1 cellular context compared by ENCODE assay signal in the genomic region with DNA sequence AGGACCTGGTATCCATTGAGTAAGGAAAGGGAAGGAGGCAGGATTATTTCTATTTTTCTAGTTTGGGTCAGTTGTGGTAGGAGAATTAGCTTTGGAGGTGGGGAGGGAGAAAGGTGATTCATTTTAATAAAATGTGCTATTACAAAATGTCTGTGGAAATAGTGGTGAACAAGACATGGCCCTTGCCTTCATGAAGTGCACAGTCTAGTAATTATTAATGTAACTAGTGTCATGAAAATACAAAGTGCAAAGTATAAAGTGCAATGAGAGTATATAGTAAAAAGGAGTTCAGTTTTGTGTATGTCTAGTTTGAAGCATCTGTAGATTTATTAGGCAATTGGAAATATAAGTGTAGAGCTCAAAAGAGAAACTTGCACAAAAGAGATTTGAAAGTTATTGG.
A peak's percentile ranks its signal among the peaks of the same experiment; 100 is the strongest.
TF ChIP-seq lines count a peak whose summit lies in the region.

No MANE protein-coding gene starts in this region.

TF ChIP-seq in HepG2, 621 proteins besides CTCF, POLR2A, EP300 and RAD21 (continued from another document):
- TF ChIP-seq, protein P1, sequence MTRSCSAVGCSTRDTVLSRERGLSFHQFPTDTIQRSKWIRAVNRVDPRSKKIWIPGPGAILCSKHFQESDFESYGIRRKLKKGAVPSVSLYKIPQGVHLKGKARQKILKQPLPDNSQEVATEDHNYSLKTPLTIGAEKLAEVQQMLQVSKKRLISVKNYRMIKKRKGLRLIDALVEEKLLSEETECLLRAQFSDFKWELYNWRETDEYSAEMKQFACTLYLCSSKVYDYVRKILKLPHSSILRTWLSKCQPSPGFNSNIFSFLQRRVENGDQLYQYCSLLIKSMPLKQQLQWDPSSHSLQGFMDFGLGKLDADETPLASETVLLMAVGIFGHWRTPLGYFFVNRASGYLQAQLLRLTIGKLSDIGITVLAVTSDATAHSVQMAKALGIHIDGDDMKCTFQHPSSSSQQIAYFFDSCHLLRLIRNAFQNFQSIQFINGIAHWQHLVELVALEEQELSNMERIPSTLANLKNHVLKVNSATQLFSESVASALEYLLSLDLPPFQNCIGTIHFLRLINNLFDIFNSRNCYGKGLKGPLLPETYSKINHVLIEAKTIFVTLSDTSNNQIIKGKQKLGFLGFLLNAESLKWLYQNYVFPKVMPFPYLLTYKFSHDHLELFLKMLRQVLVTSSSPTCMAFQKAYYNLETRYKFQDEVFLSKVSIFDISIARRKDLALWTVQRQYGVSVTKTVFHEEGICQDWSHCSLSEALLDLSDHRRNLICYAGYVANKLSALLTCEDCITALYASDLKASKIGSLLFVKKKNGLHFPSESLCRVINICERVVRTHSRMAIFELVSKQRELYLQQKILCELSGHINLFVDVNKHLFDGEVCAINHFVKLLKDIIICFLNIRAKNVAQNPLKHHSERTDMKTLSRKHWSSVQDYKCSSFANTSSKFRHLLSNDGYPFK (CRISPR knock-in tag; IDR thresholded peaks at IDR 0.05; ENCODE audit: borderline replicate concordance): no peak
- 0 out of 2 replicates have a peak, but pooled peaks have one; percentile 22 for TF ChIP-seq ZMYM2 (CRISPR knock-in tag; IDR thresholded peaks at IDR 0.05)
- peak; percentile 12 for TF ChIP-seq CEBPG (CRISPR knock-in tag; IDR thresholded peaks at IDR 0.05)
- no peak for TF ChIP-seq ZNF451 (CRISPR knock-in tag; IDR thresholded peaks at IDR 0.05)
- TF ChIP-seq, protein P2, sequence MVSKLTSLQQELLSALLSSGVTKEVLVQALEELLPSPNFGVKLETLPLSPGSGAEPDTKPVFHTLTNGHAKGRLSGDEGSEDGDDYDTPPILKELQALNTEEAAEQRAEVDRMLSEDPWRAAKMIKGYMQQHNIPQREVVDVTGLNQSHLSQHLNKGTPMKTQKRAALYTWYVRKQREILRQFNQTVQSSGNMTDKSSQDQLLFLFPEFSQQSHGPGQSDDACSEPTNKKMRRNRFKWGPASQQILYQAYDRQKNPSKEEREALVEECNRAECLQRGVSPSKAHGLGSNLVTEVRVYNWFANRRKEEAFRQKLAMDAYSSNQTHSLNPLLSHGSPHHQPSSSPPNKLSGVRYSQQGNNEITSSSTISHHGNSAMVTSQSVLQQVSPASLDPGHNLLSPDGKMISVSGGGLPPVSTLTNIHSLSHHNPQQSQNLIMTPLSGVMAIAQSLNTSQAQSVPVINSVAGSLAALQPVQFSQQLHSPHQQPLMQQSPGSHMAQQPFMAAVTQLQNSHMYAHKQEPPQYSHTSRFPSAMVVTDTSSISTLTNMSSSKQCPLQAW (CRISPR knock-in tag; IDR thresholded peaks at IDR 0.05): no peak
- TF ChIP-seq, protein P3, sequence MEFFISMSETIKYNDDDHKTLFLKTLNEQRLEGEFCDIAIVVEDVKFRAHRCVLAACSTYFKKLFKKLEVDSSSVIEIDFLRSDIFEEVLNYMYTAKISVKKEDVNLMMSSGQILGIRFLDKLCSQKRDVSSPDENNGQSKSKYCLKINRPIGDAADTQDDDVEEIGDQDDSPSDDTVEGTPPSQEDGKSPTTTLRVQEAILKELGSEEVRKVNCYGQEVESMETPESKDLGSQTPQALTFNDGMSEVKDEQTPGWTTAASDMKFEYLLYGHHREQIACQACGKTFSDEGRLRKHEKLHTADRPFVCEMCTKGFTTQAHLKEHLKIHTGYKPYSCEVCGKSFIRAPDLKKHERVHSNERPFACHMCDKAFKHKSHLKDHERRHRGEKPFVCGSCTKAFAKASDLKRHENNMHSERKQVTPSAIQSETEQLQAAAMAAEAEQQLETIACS (CRISPR knock-in tag; IDR thresholded peaks at IDR 0.05): no peak
- TF ChIP-seq PHF21A (CRISPR knock-in tag; IDR thresholded peaks at IDR 0.05): no peak
- peak; percentile 96 for TF ChIP-seq NCOR1 (IDR thresholded peaks at IDR 0.05; ENCODE audit: borderline replicate concordance, low read length)
- TF ChIP-seq MAZ (IDR thresholded peaks at IDR 0.05; ENCODE audit: borderline replicate concordance, low read depth, low read length): no peak
- TF ChIP-seq MAZ (CRISPR knock-in tag; IDR thresholded peaks at IDR 0.05; ENCODE audit: low read depth): no peak
- TF ChIP-seq, protein P4, sequence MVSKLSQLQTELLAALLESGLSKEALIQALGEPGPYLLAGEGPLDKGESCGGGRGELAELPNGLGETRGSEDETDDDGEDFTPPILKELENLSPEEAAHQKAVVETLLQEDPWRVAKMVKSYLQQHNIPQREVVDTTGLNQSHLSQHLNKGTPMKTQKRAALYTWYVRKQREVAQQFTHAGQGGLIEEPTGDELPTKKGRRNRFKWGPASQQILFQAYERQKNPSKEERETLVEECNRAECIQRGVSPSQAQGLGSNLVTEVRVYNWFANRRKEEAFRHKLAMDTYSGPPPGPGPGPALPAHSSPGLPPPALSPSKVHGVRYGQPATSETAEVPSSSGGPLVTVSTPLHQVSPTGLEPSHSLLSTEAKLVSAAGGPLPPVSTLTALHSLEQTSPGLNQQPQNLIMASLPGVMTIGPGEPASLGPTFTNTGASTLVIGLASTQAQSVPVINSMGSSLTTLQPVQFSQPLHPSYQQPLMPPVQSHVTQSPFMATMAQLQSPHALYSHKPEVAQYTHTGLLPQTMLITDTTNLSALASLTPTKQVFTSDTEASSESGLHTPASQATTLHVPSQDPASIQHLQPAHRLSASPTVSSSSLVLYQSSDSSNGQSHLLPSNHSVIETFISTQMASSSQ (IDR thresholded peaks at IDR 0.05; ENCODE audit: low read depth): peak; percentile 62; the same call in 1 of the 2 replicates
- TF ChIP-seq, protein P4 (CRISPR knock-in tag; IDR thresholded peaks at IDR 0.05; ENCODE audit: borderline replicate concordance): no peak
- no peak for TF ChIP-seq ZFP36L2 (CRISPR knock-in tag; IDR thresholded peaks at IDR 0.05)
- TF ChIP-seq, protein P5, sequence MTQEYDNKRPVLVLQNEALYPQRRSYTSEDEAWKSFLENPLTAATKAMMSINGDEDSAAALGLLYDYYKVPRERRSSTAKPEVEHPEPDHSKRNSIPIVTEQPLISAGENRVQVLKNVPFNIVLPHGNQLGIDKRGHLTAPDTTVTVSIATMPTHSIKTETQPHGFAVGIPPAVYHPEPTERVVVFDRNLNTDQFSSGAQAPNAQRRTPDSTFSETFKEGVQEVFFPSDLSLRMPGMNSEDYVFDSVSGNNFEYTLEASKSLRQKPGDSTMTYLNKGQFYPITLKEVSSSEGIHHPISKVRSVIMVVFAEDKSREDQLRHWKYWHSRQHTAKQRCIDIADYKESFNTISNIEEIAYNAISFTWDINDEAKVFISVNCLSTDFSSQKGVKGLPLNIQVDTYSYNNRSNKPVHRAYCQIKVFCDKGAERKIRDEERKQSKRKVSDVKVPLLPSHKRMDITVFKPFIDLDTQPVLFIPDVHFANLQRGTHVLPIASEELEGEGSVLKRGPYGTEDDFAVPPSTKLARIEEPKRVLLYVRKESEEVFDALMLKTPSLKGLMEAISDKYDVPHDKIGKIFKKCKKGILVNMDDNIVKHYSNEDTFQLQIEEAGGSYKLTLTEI (CRISPR knock-in tag; conservative IDR thresholded peaks at IDR 0.05): no peak
- TF ChIP-seq CEBPB (IDR thresholded peaks at IDR 0.05; ENCODE audit: borderline replicate concordance, low read depth, low read length): peak; percentile 17; the same call in 1 of the 2 replicates
- TF ChIP-seq ZNF501 (CRISPR knock-in tag; IDR thresholded peaks at IDR 0.05): no peak
- TF ChIP-seq, protein P6, sequence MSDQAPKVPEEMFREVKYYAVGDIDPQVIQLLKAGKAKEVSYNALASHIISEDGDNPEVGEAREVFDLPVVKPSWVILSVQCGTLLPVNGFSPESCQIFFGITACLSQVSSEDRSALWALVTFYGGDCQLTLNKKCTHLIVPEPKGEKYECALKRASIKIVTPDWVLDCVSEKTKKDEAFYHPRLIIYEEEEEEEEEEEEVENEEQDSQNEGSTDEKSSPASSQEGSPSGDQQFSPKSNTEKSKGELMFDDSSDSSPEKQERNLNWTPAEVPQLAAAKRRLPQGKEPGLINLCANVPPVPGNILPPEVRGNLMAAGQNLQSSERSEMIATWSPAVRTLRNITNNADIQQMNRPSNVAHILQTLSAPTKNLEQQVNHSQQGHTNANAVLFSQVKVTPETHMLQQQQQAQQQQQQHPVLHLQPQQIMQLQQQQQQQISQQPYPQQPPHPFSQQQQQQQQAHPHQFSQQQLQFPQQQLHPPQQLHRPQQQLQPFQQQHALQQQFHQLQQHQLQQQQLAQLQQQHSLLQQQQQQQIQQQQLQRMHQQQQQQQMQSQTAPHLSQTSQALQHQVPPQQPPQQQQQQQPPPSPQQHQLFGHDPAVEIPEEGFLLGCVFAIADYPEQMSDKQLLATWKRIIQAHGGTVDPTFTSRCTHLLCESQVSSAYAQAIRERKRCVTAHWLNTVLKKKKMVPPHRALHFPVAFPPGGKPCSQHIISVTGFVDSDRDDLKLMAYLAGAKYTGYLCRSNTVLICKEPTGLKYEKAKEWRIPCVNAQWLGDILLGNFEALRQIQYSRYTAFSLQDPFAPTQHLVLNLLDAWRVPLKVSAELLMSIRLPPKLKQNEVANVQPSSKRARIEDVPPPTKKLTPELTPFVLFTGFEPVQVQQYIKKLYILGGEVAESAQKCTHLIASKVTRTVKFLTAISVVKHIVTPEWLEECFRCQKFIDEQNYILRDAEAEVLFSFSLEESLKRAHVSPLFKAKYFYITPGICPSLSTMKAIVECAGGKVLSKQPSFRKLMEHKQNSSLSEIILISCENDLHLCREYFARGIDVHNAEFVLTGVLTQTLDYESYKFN (CRISPR knock-in tag; conservative IDR thresholded peaks at IDR 0.05): peak; percentile 58
- TF ChIP-seq CREM (IDR thresholded peaks at IDR 0.05): 0 out of 2 replicates have a peak, but pooled peaks have one; percentile 19
- no peak for TF ChIP-seq CREM (CRISPR knock-in tag; IDR thresholded peaks at IDR 0.05)
- TF ChIP-seq SAFB2 (CRISPR knock-in tag; IDR thresholded peaks at IDR 0.05; ENCODE audit: borderline replicate concordance, low read depth): no peak
- TF ChIP-seq, protein P7, sequence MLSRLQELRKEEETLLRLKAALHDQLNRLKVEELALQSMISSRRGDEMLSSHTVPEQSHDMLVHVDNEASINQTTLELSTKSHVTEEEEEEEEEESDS (CRISPR knock-in tag; IDR thresholded peaks at IDR 0.05; ENCODE audit: borderline replicate concordance): no peak
- TF ChIP-seq, protein P8, sequence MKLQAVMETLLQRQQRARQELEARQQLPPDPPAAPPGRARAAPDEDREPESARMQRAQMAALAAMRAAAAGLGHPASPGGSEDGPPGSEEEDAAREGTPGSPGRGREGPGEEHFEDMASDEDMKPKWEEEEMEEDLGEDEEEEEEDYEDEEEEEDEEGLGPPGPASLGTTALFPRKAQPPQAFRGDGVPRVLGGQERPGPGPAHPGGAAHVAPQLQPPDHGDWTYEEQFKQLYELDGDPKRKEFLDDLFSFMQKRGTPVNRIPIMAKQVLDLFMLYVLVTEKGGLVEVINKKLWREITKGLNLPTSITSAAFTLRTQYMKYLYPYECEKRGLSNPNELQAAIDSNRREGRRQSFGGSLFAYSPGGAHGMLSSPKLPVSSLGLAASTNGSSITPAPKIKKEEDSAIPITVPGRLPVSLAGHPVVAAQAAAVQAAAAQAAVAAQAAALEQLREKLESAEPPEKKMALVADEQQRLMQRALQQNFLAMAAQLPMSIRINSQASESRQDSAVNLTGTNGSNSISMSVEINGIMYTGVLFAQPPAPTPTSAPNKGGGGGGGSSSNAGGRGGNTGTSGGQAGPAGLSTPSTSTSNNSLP (IDR thresholded peaks at IDR 0.05; ENCODE audit: low read depth, low read length): peak; percentile 93
- TF ChIP-seq ZNF724P (CRISPR knock-in tag; IDR thresholded peaks at IDR 0.05; ENCODE audit: borderline replicate concordance): no peak
- TF ChIP-seq ZNF713 (CRISPR knock-in tag; IDR thresholded peaks at IDR 0.05): no peak
- no peak for TF ChIP-seq ZNF761 (CRISPR knock-in tag; conservative IDR thresholded peaks at IDR 0.05)
- TF ChIP-seq IRX3 (CRISPR knock-in tag; IDR thresholded peaks at IDR 0.05; ENCODE audit: borderline replicate concordance, low read depth): no peak
